In genomic region chr2:217787160-217787877, GRCh38 we compare ENCODE assay signal across 26 cellular contexts.
"Had no signal": no experiment of that assay in that cellular context is flagged by ENCODE, and none has a peak within 500 bp of the region (broad histone marks: within the 10 kb centered on the region; RNA-seq: fewer than 3 reads in every experiment).

No MANE protein-coding gene starts in this region.

- H3K27me3 ChIP-seq: ascending aorta, breast epithelium, dorsolateral prefrontal cortex, esophagus muscularis mucosa, gastroesophageal sphincter had no signal

- ATAC-seq: activated CD8-positive, alpha-beta T cell treated with anti-CD3 and anti-CD28 coated beads for 36 hours; activated naive CD4-positive, alpha-beta T cell treated with anti-CD3 and anti-CD28 coated beads, Interleukin-2, amount 50 U/mL, for 72 hours; activated T-cell treated with anti-CD3 and anti-CD28 coated beads, Interleukin-2, amount 50 U/mL, for 72 hours; gastroesophageal sphincter had no signal

- H3K4me1 ChIP-seq: breast epithelium had no signal

- DNase-seq: activated CD4-positive, alpha-beta T cell treated with anti-CD3 and anti-CD28 coated beads for 4 hours; activated CD4-positive, alpha-beta T cell treated with anti-CD3 and anti-CD28 coated beads, Interleukin-2, amount 50 U/mL, for 1 hour; activated CD4-positive, alpha-beta T cell treated with anti-CD3 and anti-CD28 coated beads, Interleukin-2, amount 50 U/mL, for 48 hours; activated CD4-positive, CD25-positive, alpha-beta regulatory T cell; activated CD4-positive, CD25-positive, alpha-beta regulatory T cell treated with anti-CD3 and anti-CD28 coated beads, Interleukin-2, amount 50 U/mL, for 72 hours; activated CD8-positive, alpha-beta memory T cell treated with anti-CD3 and anti-CD28 coated beads, Interleukin-2, amount 50 U/mL, for 48 hours; activated CD8-positive, alpha-beta T cell treated with anti-CD3 and anti-CD28 coated beads for 36 hours; activated gamma-delta T cell; activated naive CD4-positive, alpha-beta T cell; activated naive CD4-positive, alpha-beta T cell treated with anti-CD3 and anti-CD28 coated beads, Interleukin-2, amount 10 ng/mL, durations not matched to agents 7 days and 5 days; activated naive CD8-positive, alpha-beta T cell treated with anti-CD3 and anti-CD28 coated beads, Interleukin-2, amount 10 ng/mL, durations not matched to agents 7 days and 5 days; activated T-cell treated with anti-CD3 and anti-CD28 coated beads for 4 hours; activated T-cell treated with anti-CD3 and anti-CD28 coated beads, Interleukin-2, amount 50 U/mL, for 24 hours; activated T-cell treated with anti-CD3 and anti-CD28 coated beads, Interleukin-2, amount 50 U/mL, for 72 hours; dorsolateral prefrontal cortex; effector memory CD4-positive, alpha-beta T cell; erythroblast; foreskin melanocyte; T-helper 2 cell had no signal

- H3K27ac ChIP-seq: ascending aorta, breast epithelium, cardiac muscle cell, coronary artery, dorsolateral prefrontal cortex had no signal

- H3K9me3 ChIP-seq: ascending aorta, esophagus muscularis mucosa, gastroesophageal sphincter had no signal

- H3K4me3 ChIP-seq: ascending aorta, breast epithelium, cardiac muscle cell, coronary artery, dorsolateral prefrontal cortex, esophagus muscularis mucosa, gastroesophageal sphincter had no signal

- H3K36me3 ChIP-seq: breast epithelium, cardiac muscle cell had no signal
